Comparison of ENCODE assay signal across 8 cellular contexts in the genomic region with DNA sequence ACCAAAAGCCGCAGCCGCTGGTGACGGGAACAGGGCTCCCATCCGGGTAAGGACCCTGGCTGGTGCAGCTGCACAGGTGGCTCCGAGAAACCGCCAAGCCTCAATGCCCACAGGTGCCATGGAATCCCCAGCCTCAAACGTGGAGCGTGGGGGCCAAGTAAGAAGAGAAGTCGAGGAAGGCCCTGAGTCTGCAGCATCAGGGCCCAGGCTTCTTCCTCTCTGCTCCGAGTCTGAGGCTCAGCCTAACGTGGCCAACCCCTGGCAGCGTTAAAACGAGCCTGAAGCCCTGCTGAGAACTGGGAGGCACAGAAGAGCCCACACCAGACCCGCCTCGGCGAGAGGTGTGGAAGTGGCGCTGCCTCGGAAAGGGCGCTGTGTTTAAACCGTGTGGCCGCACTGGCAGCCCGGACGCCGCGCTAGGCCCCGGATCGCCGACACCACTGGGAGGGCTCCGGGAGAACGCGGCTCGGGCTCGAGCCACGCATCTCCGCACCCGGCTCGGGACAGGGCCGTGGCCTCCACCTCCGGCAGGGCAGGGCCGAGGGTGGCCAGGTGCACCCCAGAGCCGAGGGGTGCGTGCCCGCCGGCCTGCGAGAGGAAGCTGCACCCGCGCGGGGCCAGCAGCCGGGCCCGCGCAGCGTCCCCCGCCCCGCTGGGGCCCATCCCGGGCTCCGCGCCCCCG. TPM values are rescaled to one million over a fixed set of nuclear protein-coding genes. Genes with fewer than 3 reads are reported as not detected.
DNase-seq lines count a peak whose midpoint lies in the region; ATAC-seq and TF ChIP-seq lines count a peak whose summit lies in the region.

No MANE protein-coding gene starts in this region.

- CTCF ChIA-PET in Caco-2 (lab: Charles Lee): interaction anchor here (0.8 kb wide), 1 partner anchor 81 kb away, joined by 3 read pairs; no protein-coding TSS in a partner anchor

- H3K4me1 Mint-ChIP-seq in Caco-2 (ENCODE audit: low read depth, unreplicated experiment): no peaks in the 10 kb centered on the region

- H3K4me3 ChIP-seq in Caco-2 (ENCODE audit: low read depth, low read length): peak overlapping the region; percentile 92
- H3K4me3 ChIP-seq in astrocyte of the cerebellum (ENCODE audit: low read depth, low read length): peak overlapping the region; percentile 65
- peak overlapping the region; percentile 86 for H3K4me3 ChIP-seq in suprapubic skin

- intact Hi-C loops in Caco-2 (cut with micrococcal nuclease; ENCODE audit: unreplicated experiment): loop anchor here (2.0 to 10.0 kb wide), 3 partner anchors 15 to 145 kb away; partner anchors contain the start of genes ARRDC1 and ENTPD8

- no peak for TF ChIP-seq POLR2A in suprapubic skin (IDR thresholded peaks at IDR 0.05)

- peak; percentile 11 for ATAC-seq in GM21360 (IDR thresholded peaks at IDR 0.05; ENCODE audit: unreplicated experiment)

- H3K27me3 Mint-ChIP-seq in Caco-2 (ENCODE audit: insufficient read depth, unreplicated experiment): no peaks in the 10 kb centered on the region

- no peaks in the 10 kb centered on the region for H3K9me3 ChIP-seq in Caco-2
- H3K9me3 ChIP-seq in suprapubic skin: no peaks in the 10 kb centered on the region

- peak overlapping the region; percentile 56 for H3K27ac ChIP-seq in suprapubic skin

- TF ChIP-seq CTCF in Caco-2 (IDR thresholded peaks at IDR 0.05; ENCODE audit: insufficient read depth in 1 of 2, low read depth in 1 of 2, low read length in 1 of 2, severe bottlenecking in 1 of 2, unreplicated experiment in 1 of 2) (no peak), astrocyte of the cerebellum (IDR thresholded peaks at IDR 0.05; ENCODE audit: low read depth, low read length, missing control alignments) (no peak), suprapubic skin (IDR thresholded peaks at IDR 0.05) (no peak)

- no peak for DNase-seq in Caco-2
- DNase-seq in HT-29 (ENCODE audit: low spot score): peak; percentile 32
- no peak for DNase-seq in astrocyte of the cerebellum (ENCODE audit: low read depth)
- DNase-seq in left kidney (ENCODE audit: low read depth, low spot score): peak; percentile 39
- DNase-seq in suprapubic skin (ENCODE audit: low spot score in 2 of 2): no peak
- DNase-seq in HPDE6-E6E7 (ENCODE audit: extremely low spot score): no peak
- no peak for DNase-seq in DMS153 treated with DMSO at 0.1 percent for 48 hours (lab: John Stamatoyannopoulos, UW; ENCODE audit: unreplicated experiment)

- peak overlapping the region; percentile 77 for H3K4me3 Mint-ChIP-seq in Caco-2 (ENCODE audit: unreplicated experiment)

- no TSS peak for BruUV-seq in Caco-2 (replicated peaks; lab: Mats Ljungman, UMichigan)

- H3K36me3 ChIP-seq in Caco-2 (ENCODE audit: control insufficient read depth, insufficient read depth, low read length) (peaks cover 2% of the 10 kb centered on the region), suprapubic skin (peaks cover 35% of the 10 kb centered on the region)

- POLR2A ChIA-PET in Caco-2 (lab: Charles Lee): interaction anchor here (1.8 kb wide), 1 partner anchor 16 kb away, joined by 22 read pairs; the partner anchor contains the start of gene ARRDC1

- peak overlapping the region; percentile 57 for H3K27ac Mint-ChIP-seq in Caco-2 (ENCODE audit: unreplicated experiment)

- H3K9me3 Mint-ChIP-seq in Caco-2 (ENCODE audit: unreplicated experiment): no peaks in the 10 kb centered on the region

- peaks cover 31% of the 10 kb centered on the region for H3K36me3 Mint-ChIP-seq in Caco-2 (ENCODE audit: insufficient read depth, unreplicated experiment)

- H3K4me1 ChIP-seq in Caco-2: peaks cover 8% of the 10 kb centered on the region
- peaks cover 31% of the 10 kb centered on the region for H3K4me1 ChIP-seq in suprapubic skin

- in situ Hi-C loops in astrocyte of the cerebellum (cut with HindIII; ENCODE audit: low sequenced_read_pairs): no loop called here

- no peaks in the 10 kb centered on the region for H3K27me3 ChIP-seq in Caco-2 (replicated peaks; ENCODE audit: control insufficient read depth, insufficient read depth, low read length)
- no peaks in the 10 kb centered on the region for H3K27me3 ChIP-seq in suprapubic skin

- WGBS in suprapubic skin: 12% methylated on average over 14 of the region's 58 CpGs

- TF ChIP-seq EP300 in suprapubic skin (IDR thresholded peaks at IDR 0.05): no peak

RNA-seq across cellular contexts. Expression of gene ZMYND19, which starts 0.7 kb away (rescaled TPM):
- total RNA-seq in Caco-2 (2022): 66.3 and 66.9 TPM in 2 replicates
- 75.9 and 78.4 TPM in 2 replicates for total RNA-seq in HT-29 (2014; rRNA removed; shearing (Covaris generic))
- 10 to 100 TPM; 19.2 to 39.4 (median 28.3) TPM for total RNA-seq in suprapubic skin

RNA-seq across cellular contexts. Expression of gene DPH7, which starts 10.9 kb away (rescaled TPM):
- total RNA-seq in Caco-2 (2022) (51.9 and 58.4 TPM in 2 replicates), suprapubic skin (10 to 100 TPM; 26.8 to 64.8 (median 34.1) TPM)
- 52.5 and 54.5 TPM in 2 replicates for total RNA-seq in HT-29 (2014; rRNA removed; shearing (Covaris generic))

RNA-seq across cellular contexts. Expression of gene ARRDC1, which starts 15.9 kb away (rescaled TPM):
- total RNA-seq in Caco-2 (2022) (61.1 and 66.6 TPM in 2 replicates), suprapubic skin (100 to 1,000 TPM in 1 of 4 donors, 10 to 100 TPM in 3; 79.2 to 143 (median 85.8) TPM)
- total RNA-seq in HT-29 (2014; rRNA removed; shearing (Covaris generic)): 189 and 203 TPM in 2 replicates

RNA-seq across cellular contexts. Expression of gene EHMT1, which starts 29.2 kb away (rescaled TPM):
- total RNA-seq in Caco-2 (2022) (92.3 and 92.9 TPM in 2 replicates), suprapubic skin (100 to 1,000 TPM in 1 of 4 donors, 10 to 100 TPM in 3; 77.1 to 149 (median 86.6) TPM)
- total RNA-seq in HT-29 (2014; rRNA removed; shearing (Covaris generic)): 76.1 and 85.4 TPM in 2 replicates

RNA-seq across cellular contexts. Expression of gene MRPL41, which starts 37.9 kb away (rescaled TPM):
- total RNA-seq in Caco-2 (2022) (44.2 and 48.6 TPM in 2 replicates), suprapubic skin (10 to 100 TPM; 44.1 to 70.0 (median 55.3) TPM)
- total RNA-seq in HT-29 (2014; rRNA removed; shearing (Covaris generic)): 175 TPM in 2 replicates

Comparison
In these comparisons a context has a peak if more than half of its experiments do, and no peak if none do; other contexts are left out.
1. DNase-seq: peak in HT-29 (single experiment) and left kidney (single experiment); none in Caco-2 (0 of 2), astrocyte of the cerebellum (single experiment), suprapubic skin (0 of 2), HPDE6-E6E7 (single experiment) and DMS153 treated with DMSO at 0.1 percent for 48 hours (single experiment).
2. Peak in every context shown above with its lines, with median percentiles within 50 percentile points of each other: H3K4me3 ChIP-seq.